In the genomic region with DNA sequence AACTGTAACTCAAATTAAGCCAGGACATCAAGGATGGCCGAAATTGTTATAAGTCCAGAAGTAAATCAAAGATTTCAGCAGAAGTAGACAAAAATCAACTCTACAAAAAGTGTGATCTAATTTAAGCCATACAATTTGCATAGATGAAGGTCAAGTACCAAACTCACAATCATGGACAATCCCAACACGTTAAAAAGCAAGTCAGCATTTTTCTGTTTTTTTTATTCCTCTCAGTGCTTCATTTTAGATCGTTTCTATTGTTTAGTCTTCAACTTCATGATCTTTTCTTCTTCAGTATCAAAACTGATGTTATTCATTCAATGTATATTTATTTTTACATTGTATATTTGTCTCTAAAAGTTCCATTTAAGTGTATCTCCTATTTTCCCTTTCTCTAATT, we compare ENCODE assay signal across 34 cellular contexts.
"Had no signal": no experiment of that assay in that cellular context is flagged by ENCODE, and none has a peak within 500 bp of the region (broad histone marks: within the 10 kb centered on the region; RNA-seq: fewer than 3 reads in every experiment).

No MANE protein-coding gene starts in this region.

- H3K4me3 ChIP-seq: adrenal gland, body of pancreas, breast epithelium had no signal

- H3K27ac ChIP-seq: adrenal gland, body of pancreas, brain microvascular endothelial cell, breast epithelium, VCaP had no signal

- FAIRE-seq: astrocyte, colon, TTC549 had no signal

- H3K4me1 ChIP-seq: adrenal gland, body of pancreas, breast epithelium had no signal

- H3K36me3 ChIP-seq: adrenal gland, brain microvascular endothelial cell, breast epithelium had no signal

- DNase-seq: activated B cell treated with CpG ODN at 0.5 μM for 24 hours; activated CD4-positive, alpha-beta memory T cell treated with anti-CD3 and anti-CD28 coated beads for 36 hours; activated CD4-positive, alpha-beta T cell treated with anti-CD3 and anti-CD28 coated beads for 4 hours; activated CD4-positive, alpha-beta T cell treated with anti-CD3 and anti-CD28 coated beads, Interleukin-2, amount 10 ng/mL, durations not matched to agents 24 days and 14 days; activated CD4-positive, alpha-beta T cell treated with anti-CD3 and anti-CD28 coated beads, Interleukin-2, amount 50 U/mL, for 1 hour; activated CD4-positive, alpha-beta T cell treated with anti-CD3 and anti-CD28 coated beads, Interleukin-2, amount 50 U/mL, for 4 hours; activated CD4-positive, CD25-positive, alpha-beta regulatory T cell treated with anti-CD3 and anti-CD28 coated beads, Interleukin-2, amount 50 U/mL, for 72 hours; activated CD8-positive, alpha-beta memory T cell treated with anti-CD3 and anti-CD28 coated beads, Interleukin-2, amount 50 U/mL, for 4 hours; activated CD8-positive, alpha-beta T cell treated with anti-CD3 and anti-CD28 coated beads for 36 hours; activated effector memory CD4-positive, alpha-beta T cell treated with anti-CD3 and anti-CD28 coated beads, Interleukin-2, amount 50 U/mL, for 16 hours; activated gamma-delta T cell treated with Interleukin-2 at 50 U/mL for 16 hours; activated naive CD4-positive, alpha-beta T cell; activated naive CD4-positive, alpha-beta T cell treated with anti-CD3 and anti-CD28 coated beads for 36 hours; activated naive CD4-positive, alpha-beta T cell treated with anti-CD3 and anti-CD28 coated beads, Interleukin-2, amount 50 U/mL, for 16 hours; activated naive CD8-positive, alpha-beta T cell treated with anti-CD3 and anti-CD28 coated beads for 36 hours; activated T-cell treated with anti-CD3 and anti-CD28 coated beads for 4 hours; activated T-cell treated with anti-CD3 and anti-CD28 coated beads, Interleukin-2, amount 50 U/mL, for 1 hour; activated T-cell treated with anti-CD3 and anti-CD28 coated beads, Interleukin-2, amount 50 U/mL, for 4 hours; activated T-cell treated with anti-CD3 and anti-CD28 coated beads, Interleukin-2, amount 50 U/mL, for 72 hours; adrenal gland; amniotic stem cell; aorta; body of pancreas; brain microvascular endothelial cell; central memory CD4-positive, alpha-beta T cell; T-helper 17 cell; T1000 had no signal

- H3K9me3 ChIP-seq: adrenal gland, body of pancreas, breast epithelium had no signal

- H3K27me3 ChIP-seq: adrenal gland, body of pancreas, brain microvascular endothelial cell, breast epithelium had no signal

- ATAC-seq: activated CD8-positive, alpha-beta T cell treated with anti-CD3 and anti-CD28 coated beads for 36 hours; activated naive CD4-positive, alpha-beta T cell treated with anti-CD3 and anti-CD28 coated beads, Interleukin-2, amount 50 U/mL, for 72 hours; activated T-cell treated with anti-CD3 and anti-CD28 coated beads, Interleukin-2, amount 50 U/mL, for 4 hours; activated T-cell treated with anti-CD3 and anti-CD28 coated beads, Interleukin-2, amount 50 U/mL, for 72 hours; activated T-helper 17 cell treated with anti-CD3 and anti-CD28 coated beads, Interleukin-2, amount 50 U/mL, for 72 hours; body of pancreas; T-helper 17 cell had no signal
